12 cellular contexts compared by ENCODE assay signal in the genomic region with DNA sequence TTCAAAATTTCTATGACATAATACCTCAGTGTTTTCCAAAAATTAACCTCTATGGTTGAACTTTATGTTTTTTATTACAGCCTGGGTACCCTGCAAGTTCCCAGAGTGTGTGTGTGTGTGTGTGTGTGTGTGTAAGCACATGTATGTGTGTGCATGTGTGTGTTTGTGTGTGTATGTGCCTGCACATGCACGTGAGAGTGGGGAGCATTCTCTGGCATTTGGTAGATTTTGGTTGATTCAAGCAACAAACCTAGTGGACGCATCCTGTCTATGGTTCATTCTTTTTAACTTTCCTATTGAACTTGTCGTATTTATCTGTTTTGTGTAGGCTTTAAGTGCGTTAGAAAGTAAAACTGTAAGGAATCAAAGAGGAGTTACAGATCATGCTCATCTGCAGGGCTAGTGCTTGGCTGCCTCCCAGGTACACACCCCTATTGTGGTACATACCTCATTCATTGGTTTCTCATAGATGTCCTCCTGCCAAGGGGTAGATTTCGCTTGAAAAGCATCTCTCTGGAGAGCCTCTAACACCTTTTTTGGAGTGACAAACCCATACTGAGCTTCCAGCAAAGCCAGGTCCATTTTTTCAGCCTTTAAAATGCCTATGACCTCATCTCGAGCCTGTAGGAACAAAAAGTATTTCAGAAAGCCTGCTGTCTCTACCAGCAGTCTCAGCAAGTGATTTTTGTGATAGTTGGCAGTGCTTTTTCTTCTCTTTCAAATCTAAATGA.
DNase-seq lines count a peak whose midpoint lies in the region; ATAC-seq and TF ChIP-seq lines count a peak whose summit lies in the region.
"Had no signal": no experiment of that assay in that cellular context is flagged by ENCODE, and none has a peak within 500 bp of the region (broad histone marks: within the 10 kb centered on the region; RNA-seq: fewer than 3 reads in every experiment).

No MANE protein-coding gene starts in this region.

- H3K4me3 ChIP-seq in IMR-90 (ENCODE audit: insufficient read depth, low read depth, low read length) (no peak overlapping the region), astrocyte of the spinal cord (ENCODE audit: low read depth, low read length) (no peak overlapping the region), right cardiac atrium (ENCODE audit: low read length) (no peak overlapping the region), stomach (no peak overlapping the region)

- no peak overlapping the region for H3K23ac ChIP-seq in IMR-90 (ENCODE audit: low read depth, low read length)

- H4K91ac ChIP-seq in IMR-90 (ENCODE audit: insufficient read depth, low read depth, low read length) = no peak overlapping the region

- H3K36me3 ChIP-seq in IMR-90 (ENCODE audit: control insufficient read depth, insufficient read depth, low read length) = no peaks in the 10 kb centered on the region
- no peaks in the 10 kb centered on the region for H3K36me3 ChIP-seq in stomach

- no peak overlapping the region; the same call in 1 of the 2 replicates for H2BK20ac ChIP-seq in IMR-90 (ENCODE audit: low read depth, low read length)

- no peak for TF ChIP-seq POLR2A in IMR-90 (IDR thresholded peaks at IDR 0.05; ENCODE audit: low read depth, low read length)
- TF ChIP-seq POLR2A in stomach (IDR thresholded peaks at IDR 0.05) = no peak

- no peaks in the 10 kb centered on the region for H3K36me3 Mint-ChIP-seq in stimulated activated effector memory CD8-positive, alpha-beta T cell treated with anti-CD3 and anti-CD28 coated beads, Interleukin-12 subunit alpha, Interleukin-12 subunit beta, amount 100 ng/mL, for 72 hours

- H3K4me3 Mint-ChIP-seq in stimulated activated effector memory CD8-positive, alpha-beta T cell treated with anti-CD3 and anti-CD28 coated beads, Interleukin-12 subunit alpha, Interleukin-12 subunit beta, amount 100 ng/mL, for 72 hours = no peak overlapping the region

- peaks cover 8 to 11% of the 10 kb centered on the region in 2 experiments; a peak in 3 of 4 replicates for H3K79me1 ChIP-seq in IMR-90 (ENCODE audit: low read depth in 1 of 2, low read length in 2 of 2)

- H2AFZ ChIP-seq in IMR-90 (replicated peaks; ENCODE audit: low read length, poor library complexity) = no peak overlapping the region

- H3K9ac ChIP-seq in IMR-90 (ENCODE audit: low read depth, low read length) = no peak overlapping the region

- peak overlapping the region in 1 of 2 experiments; percentile 4; a peak in 2 of 4 replicates for H4K8ac ChIP-seq in IMR-90 (ENCODE audit: low read depth in 2 of 2, low read length in 2 of 2)

- no peak for TF ChIP-seq RAD21 in IMR-90 (IDR thresholded peaks at IDR 0.05; ENCODE audit: low read length)

- peaks cover 7% of the 10 kb centered on the region for H3K9me1 ChIP-seq in IMR-90 (ENCODE audit: insufficient read depth, low read length)

- POLR2A ChIA-PET in IMR-90 (lab: Charles Lee; ENCODE audit: unreplicated experiment) = no interaction called here

- no peak for TF ChIP-seq EP300 in stomach (IDR thresholded peaks at IDR 0.05)

- BruUV-seq in IMR-90 (replicated peaks; lab: Mats Ljungman, UMichigan) = no TSS peak

- H4K5ac ChIP-seq in IMR-90 (ENCODE audit: low read depth, low read length) = no peak overlapping the region

- H2AK9ac ChIP-seq in IMR-90 (replicated peaks; ENCODE audit: low read depth, low read length, poor library complexity) = no peak overlapping the region

- H3K9me3 ChIP-seq in IMR-90 (ENCODE audit: control insufficient read depth, insufficient read depth, low read length) (no peaks in the 10 kb centered on the region), right cardiac atrium (ENCODE audit: control insufficient read depth, low read length) (no peaks in the 10 kb centered on the region), stomach (no peaks in the 10 kb centered on the region)

- H3K18ac ChIP-seq in IMR-90 (ENCODE audit: low read depth, low read length) = no peak overlapping the region

- H3K4me1 ChIP-seq in IMR-90 (ENCODE audit: control insufficient read depth, insufficient read depth, low read length) (0 out of 2 replicates have a peak, but pooled peaks cover 2% of the 10 kb centered on the region), right cardiac atrium (ENCODE audit: control insufficient read depth, insufficient read depth, low read length) (peaks cover 19% of the 10 kb centered on the region), stomach (peaks cover 8 to 50% (median 29%) of the 10 kb centered on the region in 4 donors)

- dilution Hi-C loops in IMR-90 (cut with HindIII; ENCODE audit: low sequenced_read_pairs, unreplicated experiment) = no loop called here

- peak overlapping the region; percentile 80; the same call in 1 of the 3 replicates for H2BK15ac ChIP-seq in IMR-90 (ENCODE audit: low read depth, low read length)

- TF ChIP-seq CTCF in IMR-90 (conservative IDR thresholded peaks at IDR 0.05; ENCODE audit: low read depth, low read length) (no peak), astrocyte of the spinal cord (IDR thresholded peaks at IDR 0.05; ENCODE audit: low read depth, low read length) (no peak), stomach (IDR thresholded peaks at IDR 0.05) (no peak)

- peak overlapping the region; percentile 39 for H2BK5ac ChIP-seq in IMR-90 (ENCODE audit: low read depth, low read length, poor library complexity, severe bottlenecking)

- H3K27ac Mint-ChIP-seq in stimulated activated effector memory CD8-positive, alpha-beta T cell treated with anti-CD3 and anti-CD28 coated beads, Interleukin-12 subunit alpha, Interleukin-12 subunit beta, amount 100 ng/mL, for 72 hours = no peak overlapping the region

- no peaks in the 10 kb centered on the region for H3K27me3 ChIP-seq in IMR-90 (ENCODE audit: control insufficient read depth, insufficient read depth, low read length)
- H3K27me3 ChIP-seq in right cardiac atrium (ENCODE audit: control insufficient read depth, insufficient read depth) = no peaks in the 10 kb centered on the region
- no peaks in the 10 kb centered on the region for H3K27me3 ChIP-seq in stomach

- intact Hi-C loops in IMR-90 (cut with micrococcal nuclease) = no loop called here
- intact Hi-C loops in right cardiac atrium (cut with DNase I) = loop anchor here in 2 of 4 donors (10.0 kb wide), 1 partner anchor 55 kb away; no protein-coding TSS in a partner anchor
- intact Hi-C loops in stomach (cut with DNase I; ENCODE audit: low total_unique reads) = no loop called here

- CTCF ChIA-PET in IMR-90 (lab: Yijun Ruan, JAX) = interaction anchor here (0.6 kb wide), 1 partner anchor 14 kb away, joined by 3 read pairs; no protein-coding TSS in a partner anchor

- no peak overlapping the region; the same call in 1 of the 2 replicates for H2BK120ac ChIP-seq in IMR-90 (ENCODE audit: low read depth, low read length)

- no CpG with 5 or more reads among the region's 6 CpGs for WGBS in IMR-90 (ENCODE audit: extremely low coverage in 2 of 2, insufficient read length in 1 of 2), 2 experiments
- 40% methylated on average over 6 of the region's 6 CpGs for WGBS in right cardiac atrium
- WGBS in stomach, 5 donors = 55 to 81% (median 67%) methylated on average over 6 of the region's 6 CpGs

- H3K27ac ChIP-seq in IMR-90 (ENCODE audit: insufficient read depth, low read length) = no peak overlapping the region
- H3K27ac ChIP-seq in right cardiac atrium (ENCODE audit: low read length) = peak overlapping the region; percentile 90
- H3K27ac ChIP-seq in stomach = peak overlapping the region in 4 of 5 donors; percentile 8 to 65 (median 37)

- H3K56ac ChIP-seq in IMR-90 (ENCODE audit: extremely low read depth, insufficient read depth, low read length) = no peak overlapping the region

- ATAC-seq in IMR-90 (ENCODE audit: low read depth) (peak; percentile 53; the same call in 1 of the 2 replicates), right cardiac atrium (peak; percentile 56 to 60), HG03025 (IDR thresholded peaks at IDR 0.05; ENCODE audit: low FRiP score, unreplicated experiment) (no peak)
- ATAC-seq in stimulated activated effector memory CD8-positive, alpha-beta T cell treated with anti-CD3 and anti-CD28 coated beads, Interleukin-12 subunit alpha, Interleukin-12 subunit beta, amount 100 ng/mL, for 72 hours = no peak

- H4K20me1 ChIP-seq in IMR-90 (ENCODE audit: insufficient read depth, low read length) = 0 out of 2 replicates have a peak, but pooled peaks cover 3% of the 10 kb centered on the region

- H3K4me2 ChIP-seq in IMR-90 (ENCODE audit: low read depth, low read length) = no peak overlapping the region

- in situ Hi-C loops in IMR-90 (cut with MboI; ENCODE audit: low sequenced_read_pairs) = no loop called here
- in situ Hi-C loops in astrocyte of the spinal cord (cut with HindIII; ENCODE audit: low sequenced_read_pairs) = no loop called here

- H3K4ac ChIP-seq in IMR-90 (ENCODE audit: low read depth, low read length) = no peak overlapping the region; the same call in 1 of the 2 replicates

- peak overlapping the region; percentile 93 for H2AK5ac ChIP-seq in IMR-90 (ENCODE audit: low read depth, low read length)

- H3K9me3 Mint-ChIP-seq in stimulated activated effector memory CD8-positive, alpha-beta T cell treated with anti-CD3 and anti-CD28 coated beads, Interleukin-12 subunit alpha, Interleukin-12 subunit beta, amount 100 ng/mL, for 72 hours = no peaks in the 10 kb centered on the region

- H3K4me1 Mint-ChIP-seq in stimulated activated effector memory CD8-positive, alpha-beta T cell treated with anti-CD3 and anti-CD28 coated beads, Interleukin-12 subunit alpha, Interleukin-12 subunit beta, amount 100 ng/mL, for 72 hours = no peaks in the 10 kb centered on the region

- peak; percentile 59 for DNase-seq in IMR-90
- peak; percentile 80 for DNase-seq in astrocyte of the spinal cord (ENCODE audit: low read depth, low spot score)
- DNase-seq in right cardiac atrium = peak; percentile 54 to 77 (median 56)
- DNase-seq in stomach = no peak
- no peak for DNase-seq in NCI-H1436 treated with DMSO at 0.1 percent for 48 hours (lab: John Stamatoyannopoulos, UW)
- no peak for DNase-seq in NCI-H510A treated with DMSO at 0.1 percent for 48 hours (lab: John Stamatoyannopoulos, UW)
- DNase-seq in stimulated activated effector memory CD8-positive, alpha-beta T cell treated with anti-CD3 and anti-CD28 coated beads, Interleukin-12 subunit alpha, Interleukin-12 subunit beta, amount 100 ng/mL, for 72 hours (ENCODE audit: low spot score in 2 of 2) = no peak
- DNase-seq: DND-41; kidney; NCI-H524 treated with DMSO at 0.1 percent for 48 hours; stimulated activated CD4-positive, alpha-beta T cell treated with anti-CD3 and anti-CD28 coated beads, Interleukin-2, amount 100 ng/mL, for 24 hours had no signal

- H3K14ac ChIP-seq in IMR-90 (replicated peaks; ENCODE audit: low read depth, low read length) = peak overlapping the region; percentile 42; the same call in 1 of the 2 replicates

TF ChIP-seq in IMR-90, 13 proteins besides CTCF, POLR2A, EP300 and RAD21 (continues in another document):
- no peak for TF ChIP-seq MAFK (IDR thresholded peaks at IDR 0.05; ENCODE audit: low read depth, low read length)
- TF ChIP-seq MXI1 (IDR thresholded peaks at IDR 0.05; ENCODE audit: borderline replicate concordance, low read depth, low read length) = no peak
- TF ChIP-seq FOS (IDR thresholded peaks at IDR 0.05; ENCODE audit: low read depth, low read length) = no peak
- TF ChIP-seq BHLHE40 (IDR thresholded peaks at IDR 0.05; ENCODE audit: low read depth, low read length) = no peak
- TF ChIP-seq NFE2L2 (IDR thresholded peaks at IDR 0.05; ENCODE audit: low read depth, low read length) = no peak
- TF ChIP-seq MAZ (IDR thresholded peaks at IDR 0.05; ENCODE audit: borderline replicate concordance, low read depth, low read length) = no peak
- no peak for TF ChIP-seq CEBPB (IDR thresholded peaks at IDR 0.05; ENCODE audit: low read depth, low read length)

Comparison
In these comparisons a context has a peak if more than half of its experiments do, and no peak if none do; other contexts are left out.
1. ATAC-seq: peak in IMR-90 (single experiment) and right cardiac atrium (2 of 2); none in HG03025 (single experiment) and stimulated activated effector memory CD8-positive, alpha-beta T cell treated with anti-CD3 and anti-CD28 coated beads, Interleukin-12 subunit alpha, Interleukin-12 subunit beta, amount 100 ng/mL, for 72 hours (single experiment).
2. DNase-seq: peak in IMR-90 (single experiment), astrocyte of the spinal cord (single experiment) and right cardiac atrium (3 of 3); none in stomach (single experiment), NCI-H1436 treated with DMSO at 0.1 percent for 48 hours (single experiment), NCI-H510A treated with DMSO at 0.1 percent for 48 hours (single experiment) and stimulated activated effector memory CD8-positive, alpha-beta T cell treated with anti-CD3 and anti-CD28 coated beads, Interleukin-12 subunit alpha, Interleukin-12 subunit beta, amount 100 ng/mL, for 72 hours (0 of 2).